In genomic region chr4:122875949-122876348, GRCh38 we compare ENCODE assay signal across 3 cellular contexts.
A peak's percentile ranks its signal among the peaks of the same experiment; 100 is the strongest.
TF ChIP-seq lines count a peak whose summit lies in the region.

No MANE protein-coding gene starts in this region.

TF ChIP-seq in SK-N-SH treated with all-trans-retinoic acid at 6 μM for 48 hours, 23 proteins besides CTCF, POLR2A, EP300 and RAD21:
- TF ChIP-seq ZNF8 (CRISPR knock-in tag; IDR thresholded peaks at IDR 0.05), result no peak
- TF ChIP-seq TSHZ2 (CRISPR knock-in tag; IDR thresholded peaks at IDR 0.05), result no peak
- TF ChIP-seq BACH2 (CRISPR knock-in tag; IDR thresholded peaks at IDR 0.05; ENCODE audit: borderline replicate concordance), result no peak
- no peak for TF ChIP-seq POU6F1 (CRISPR knock-in tag; IDR thresholded peaks at IDR 0.05; ENCODE audit: borderline replicate concordance, low read depth)
- TF ChIP-seq PATZ1 (CRISPR knock-in tag; IDR thresholded peaks at IDR 0.05; ENCODE audit: borderline replicate concordance), result no peak
- no peak for TF ChIP-seq ESRRG (CRISPR knock-in tag; IDR thresholded peaks at IDR 0.05)
- no peak for TF ChIP-seq RARB (CRISPR knock-in tag; IDR thresholded peaks at IDR 0.05)
- no peak for TF ChIP-seq ISL1 (CRISPR knock-in tag; IDR thresholded peaks at IDR 0.05)
- TF ChIP-seq ARNTL (CRISPR knock-in tag; IDR thresholded peaks at IDR 0.05; ENCODE audit: borderline replicate concordance, low read depth), result no peak
- no peak for TF ChIP-seq PPARA (CRISPR knock-in tag; IDR thresholded peaks at IDR 0.05; ENCODE audit: borderline replicate concordance)
- TF ChIP-seq CSDC2 (CRISPR knock-in tag; IDR thresholded peaks at IDR 0.05), result no peak
- no peak for TF ChIP-seq OSR1 (CRISPR knock-in tag; IDR thresholded peaks at IDR 0.05)

TF ChIP-seq in SK-N-SH, 30 proteins besides CTCF, POLR2A, EP300 and RAD21:
- TF ChIP-seq RXRA (IDR thresholded peaks at IDR 0.05; ENCODE audit: borderline replicate concordance, low read depth) (no peak), FOXJ3 (CRISPR knock-in tag; IDR thresholded peaks at IDR 0.05) (no peak), SIN3A (IDR thresholded peaks at IDR 0.05; ENCODE audit: borderline replicate concordance, low read depth, low read length) (no peak), ZBTB33 (IDR thresholded peaks at IDR 0.05; ENCODE audit: borderline replicate concordance, low read depth) (no peak), PBX3 (IDR thresholded peaks at IDR 0.05) (no peak), EZH2phosphoT487 (IDR thresholded peaks at IDR 0.05; ENCODE audit: borderline replicate concordance, low read depth) (no peak), USF1 (IDR thresholded peaks at IDR 0.05; ENCODE audit: borderline replicate concordance, low read depth) (no peak), CHD2 (IDR thresholded peaks at IDR 0.05; ENCODE audit: low read length, partially characterized antibody) (no peak), REST (IDR thresholded peaks at IDR 0.05; ENCODE audit: low read depth, low read length) (no peak), USF2 (IDR thresholded peaks at IDR 0.05; ENCODE audit: borderline replicate concordance, low read depth, low read length) (no peak), TEAD4 (IDR thresholded peaks at IDR 0.05; ENCODE audit: borderline replicate concordance, insufficient read depth) (no peak), YY1 (IDR thresholded peaks at IDR 0.05; ENCODE audit: low read depth) (no peak), IRF3 (IDR thresholded peaks at IDR 0.05; ENCODE audit: low read depth, low read length) (no peak), FOXM1 (IDR thresholded peaks at IDR 0.05; ENCODE audit: low read depth) (no peak), NRF1 (IDR thresholded peaks at IDR 0.05; ENCODE audit: low read depth, low read length) (no peak), JUND (IDR thresholded peaks at IDR 0.05) (no peak), RFX5 (IDR thresholded peaks at IDR 0.05; ENCODE audit: low read length) (no peak), GATA2 (CRISPR knock-in tag; IDR thresholded peaks at IDR 0.05) (no peak)

TF ChIP-seq in K562, 482 proteins besides CTCF, POLR2A, EP300 and RAD21:
- TF ChIP-seq ZNF12 (CRISPR knock-in tag; IDR thresholded peaks at IDR 0.05), result no peak
- TF ChIP-seq PKNOX1 (IDR thresholded peaks at IDR 0.05), result peak; percentile 54
- TF ChIP-seq MAFK (IDR thresholded peaks at IDR 0.05; ENCODE audit: low read length), result no peak
